In the genomic region with DNA sequence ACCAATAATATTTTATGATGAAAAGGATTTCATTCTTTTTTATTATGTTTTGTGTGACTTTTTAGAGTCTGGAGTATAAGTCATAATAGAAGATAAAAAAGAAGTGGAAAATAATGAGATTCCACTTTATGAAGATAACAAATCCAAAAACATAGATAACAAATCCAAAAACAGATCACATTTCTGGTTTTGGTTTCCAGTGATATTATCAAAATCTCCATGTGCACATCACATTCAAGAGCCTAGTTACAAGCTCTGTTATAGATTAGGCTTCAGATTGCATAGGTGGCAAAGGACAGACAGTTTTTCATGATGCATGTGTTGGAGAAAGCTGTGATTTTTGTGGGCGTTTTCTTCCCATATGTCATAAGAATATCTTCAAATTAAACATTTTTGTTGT, we compare ENCODE assay signal across 2 cellular contexts.
TF ChIP-seq lines count a peak whose summit lies in the region.

No MANE protein-coding gene starts in this region.

TF ChIP-seq in SK-N-SH, 30 proteins besides CTCF, POLR2A, EP300 and RAD21 (continued from another document):
- TF ChIP-seq USF2 (IDR thresholded peaks at IDR 0.05; ENCODE audit: borderline replicate concordance, low read depth, low read length) (no peak), GATA2 (CRISPR knock-in tag; IDR thresholded peaks at IDR 0.05) (peak; percentile 98), MXI1 (IDR thresholded peaks at IDR 0.05; ENCODE audit: low read depth, low read length) (peak; percentile 75; the same call in 1 of the 2 replicates), GABPA (IDR thresholded peaks at IDR 0.05; ENCODE audit: low read depth) (no peak), CHD2 (IDR thresholded peaks at IDR 0.05; ENCODE audit: low read length, partially characterized antibody) (peak; percentile 51), RCOR1 (IDR thresholded peaks at IDR 0.05; ENCODE audit: low read length) (peak; percentile 78; the same call in 1 of the 2 replicates)

TF ChIP-seq in SK-N-SH treated with all-trans-retinoic acid at 6 μM for 48 hours, 23 proteins besides CTCF, POLR2A, EP300 and RAD21 (continued from another document):
- TF ChIP-seq ARNTL (CRISPR knock-in tag; IDR thresholded peaks at IDR 0.05; ENCODE audit: borderline replicate concordance, low read depth): no peak
TF ChIP-seq in SK-N-SH treated with all-trans-retinoic acid at 6 μM for 48 hours: peak in this region for 2.
